26 cellular contexts compared by ENCODE assay signal in genomic region chr15:63292241-63292640, GRCh38. TPM values are rescaled to one million over a fixed set of nuclear protein-coding genes. Genes with fewer than 3 reads are reported as not detected.
A peak's percentile ranks its signal among the peaks of the same experiment; 100 is the strongest.
DNase-seq lines count a peak whose midpoint lies in the region; ATAC-seq, FAIRE-seq and TF ChIP-seq lines count a peak whose summit lies in the region.
"Had no signal": no experiment of that assay in that cellular context is flagged by ENCODE, and none has a peak within 500 bp of the region (broad histone marks: within the 10 kb centered on the region; RNA-seq: fewer than 3 reads in every experiment).

No MANE protein-coding gene starts in this region.

- H3K9me3 Mint-ChIP-seq in astrocyte (ENCODE audit: unreplicated experiment) (no peaks in the 10 kb centered on the region), memory B cell (no peaks in the 10 kb centered on the region), endothelial cell (ENCODE audit: unreplicated experiment) (no peaks in the 10 kb centered on the region)
- H3K9me3 Mint-ChIP-seq in stimulated activated effector memory CD8-positive, alpha-beta T cell treated with anti-CD3 and anti-CD28 coated beads, Interleukin-12 subunit alpha, Interleukin-12 subunit beta, amount 100 ng/mL, for 72 hours: no peaks in the 10 kb centered on the region
- H3K9me3 Mint-ChIP-seq: activated naive CD8-positive, alpha-beta T cell treated with anti-CD3 and anti-CD28 coated beads, Interleukin-2, amount 50 U/mL, for 24 hours; brain; neural progenitor cell; T-cell had no signal

- H4K5ac ChIP-seq in IMR-90 (ENCODE audit: low read depth, low read length): peak overlapping the region; percentile 39; the same call in 1 of the 2 replicates

- peak overlapping the region; percentile 95 for H2BK5ac ChIP-seq in IMR-90 (ENCODE audit: low read depth, low read length, poor library complexity, severe bottlenecking)

- no peak overlapping the region for H2AFZ ChIP-seq in IMR-90 (replicated peaks; ENCODE audit: low read length, poor library complexity)
- no peak overlapping the region for H2AFZ ChIP-seq in astrocyte (ENCODE audit: low read depth, low read length)
- H2AFZ ChIP-seq: neural progenitor cell had no signal

- H4K8ac ChIP-seq in IMR-90 (ENCODE audit: low read depth in 2 of 2, low read length in 2 of 2): peak overlapping the region in 1 of 2 experiments; percentile 51; a peak in 1 of 4 replicates

- H3K36me3 ChIP-seq in IMR-90 (ENCODE audit: control insufficient read depth, insufficient read depth, low read length): peaks cover 11% of the 10 kb centered on the region
- no peaks in the 10 kb centered on the region for H3K36me3 ChIP-seq in astrocyte (ENCODE audit: insufficient read depth, low read length)
- H3K36me3 ChIP-seq in thoracic aorta: no peaks in the 10 kb centered on the region
- H3K36me3 ChIP-seq: neural progenitor cell, SJCRH30 had no signal

- no peak overlapping the region for H3K4me3 Mint-ChIP-seq in astrocyte (ENCODE audit: unreplicated experiment)
- H3K4me3 Mint-ChIP-seq in memory B cell: no peak overlapping the region
- H3K4me3 Mint-ChIP-seq in stimulated activated effector memory CD8-positive, alpha-beta T cell treated with anti-CD3 and anti-CD28 coated beads, Interleukin-12 subunit alpha, Interleukin-12 subunit beta, amount 100 ng/mL, for 72 hours: no peak overlapping the region
- H3K4me3 Mint-ChIP-seq in endothelial cell (ENCODE audit: unreplicated experiment): no peak overlapping the region
- H3K4me3 Mint-ChIP-seq: activated naive CD8-positive, alpha-beta T cell treated with anti-CD3 and anti-CD28 coated beads, Interleukin-2, amount 50 U/mL, for 24 hours; brain; neural progenitor cell; T-cell had no signal

- H2BK15ac ChIP-seq in IMR-90 (ENCODE audit: low read depth, low read length): no peak overlapping the region

- no peak overlapping the region for H2BK20ac ChIP-seq in IMR-90 (ENCODE audit: low read depth, low read length)

- H3K36me3 Mint-ChIP-seq in astrocyte (ENCODE audit: low read depth, unreplicated experiment) (peaks cover 14% of the 10 kb centered on the region), memory B cell (peaks cover 13% of the 10 kb centered on the region), endothelial cell (ENCODE audit: low read depth, unreplicated experiment) (peaks cover 4% of the 10 kb centered on the region)
- no peaks in the 10 kb centered on the region for H3K36me3 Mint-ChIP-seq in stimulated activated effector memory CD8-positive, alpha-beta T cell treated with anti-CD3 and anti-CD28 coated beads, Interleukin-12 subunit alpha, Interleukin-12 subunit beta, amount 100 ng/mL, for 72 hours

- H3K4me3 ChIP-seq in IMR-90 (ENCODE audit: insufficient read depth, low read depth, low read length): no peak overlapping the region
- no peak overlapping the region for H3K4me3 ChIP-seq in astrocyte (ENCODE audit: insufficient read depth, low read depth, low read length)
- H3K4me3 ChIP-seq in thoracic aorta: no peak overlapping the region
- H3K4me3 ChIP-seq: neural progenitor cell, SJCRH30, tibial nerve had no signal

- TF ChIP-seq POLR2A in IMR-90 (IDR thresholded peaks at IDR 0.05; ENCODE audit: low read depth, low read length): no peak

- H3K14ac ChIP-seq in IMR-90 (replicated peaks; ENCODE audit: low read depth, low read length): no peak overlapping the region

- H3K27ac Mint-ChIP-seq in astrocyte (ENCODE audit: unreplicated experiment) (no peak overlapping the region), memory B cell (peak overlapping the region; percentile 5), endothelial cell (ENCODE audit: unreplicated experiment) (no peak overlapping the region)
- no peak overlapping the region for H3K27ac Mint-ChIP-seq in stimulated activated effector memory CD8-positive, alpha-beta T cell treated with anti-CD3 and anti-CD28 coated beads, Interleukin-12 subunit alpha, Interleukin-12 subunit beta, amount 100 ng/mL, for 72 hours
- H3K27ac Mint-ChIP-seq: activated naive CD8-positive, alpha-beta T cell treated with anti-CD3 and anti-CD28 coated beads, Interleukin-2, amount 50 U/mL, for 24 hours; neural progenitor cell; T-cell had no signal

- H3K4ac ChIP-seq in IMR-90 (ENCODE audit: low read depth, low read length): peak overlapping the region; percentile 3

- no peaks in the 10 kb centered on the region for H3K9me3 ChIP-seq in IMR-90 (ENCODE audit: control insufficient read depth, insufficient read depth, low read length)
- H3K9me3 ChIP-seq in astrocyte (ENCODE audit: insufficient read depth, low read depth, low read length): no peaks in the 10 kb centered on the region
- H3K9me3 ChIP-seq in thoracic aorta: no peaks in the 10 kb centered on the region
- H3K9me3 ChIP-seq: SJCRH30, tibial nerve had no signal

- H3K23ac ChIP-seq in IMR-90 (ENCODE audit: low read depth, low read length): no peak overlapping the region

- no peak for TF ChIP-seq RAD21 in IMR-90 (IDR thresholded peaks at IDR 0.05; ENCODE audit: low read length)

- H3K56ac ChIP-seq in IMR-90 (ENCODE audit: extremely low read depth, insufficient read depth, low read length): no peak overlapping the region

- in situ Hi-C loops in IMR-90 (cut with MboI; ENCODE audit: low sequenced_read_pairs): loop anchor here (25.0 kb wide), 1 partner anchor 770 kb away; no protein-coding TSS in a partner anchor

- H3K79me1 ChIP-seq in IMR-90 (ENCODE audit: low read depth in 1 of 2, low read length in 2 of 2): peaks cover 5 to 28% of the 10 kb centered on the region in 2 experiments; a peak in 2 of 4 replicates

- no peaks in the 10 kb centered on the region for H3K27me3 ChIP-seq in IMR-90 (ENCODE audit: control insufficient read depth, insufficient read depth, low read length)
- H3K27me3 ChIP-seq in astrocyte (ENCODE audit: insufficient read depth, low read length): no peaks in the 10 kb centered on the region
- H3K27me3 ChIP-seq in thoracic aorta (replicated peaks; ENCODE audit: insufficient read depth): no peaks in the 10 kb centered on the region
- H3K27me3 ChIP-seq: neural progenitor cell, SJCRH30, tibial nerve had no signal

- no peak overlapping the region; the same call in 1 of the 2 replicates for H2AK5ac ChIP-seq in IMR-90 (ENCODE audit: low read depth, low read length)

- intact Hi-C loops in IMR-90 (cut with micrococcal nuclease): loop anchor here (10.0 kb wide), 1 partner anchor 783 kb away; no protein-coding TSS in a partner anchor

- no peak for DNase-seq in IMR-90
- DNase-seq in astrocyte (ENCODE audit: low read depth): no peak
- no peak for DNase-seq in memory B cell (ENCODE audit: low spot score in 2 of 2)
- no peak for DNase-seq in thoracic aorta (ENCODE audit: low spot score)
- DNase-seq in stimulated activated effector memory CD8-positive, alpha-beta T cell treated with anti-CD3 and anti-CD28 coated beads, Interleukin-12 subunit alpha, Interleukin-12 subunit beta, amount 100 ng/mL, for 72 hours (ENCODE audit: low spot score in 2 of 2): no peak
- no peak for DNase-seq in endothelial cell (ENCODE audit: low spot score)
- DNase-seq: activated CD4-positive, alpha-beta T cell treated with anti-CD3 and anti-CD28 coated beads, Interleukin-2, amount 50 U/mL, for 48 hours; activated naive CD4-positive, alpha-beta T cell; activated naive CD8-positive, alpha-beta T cell treated with anti-CD3 and anti-CD28 coated beads, Interleukin-2, amount 50 U/mL, for 24 hours; activated T-cell treated with anti-CD3 and anti-CD28 coated beads, Interleukin-2, amount 50 U/mL, for 48 hours; C1 segment of cervical spinal cord; DMS53; hypothalamus; NCI-H1694 treated with DMSO at 0.1 percent for 48 hours; NCI-H446 treated with DMSO at 0.1 percent for 48 hours; SJCRH30; stimulated activated CD4-positive, alpha-beta T cell treated with anti-CD3 and anti-CD28 coated beads, Interleukin-12 subunit alpha, Interleukin-12 subunit beta, amount 100 ng/mL, for 4 hours; stimulated activated CD4-positive, alpha-beta T cell treated with anti-CD3 and anti-CD28 coated beads, Interleukin-2, amount 100 ng/mL, for 48 hours; T-cell had no signal

- no peak overlapping the region; the same call in 1 of the 2 replicates for H2BK120ac ChIP-seq in IMR-90 (ENCODE audit: low read depth, low read length)

- H3K79me2 ChIP-seq in astrocyte (ENCODE audit: insufficient read depth, low read length): no peaks in the 10 kb centered on the region

- no CpG with 5 or more reads among the region's 3 CpGs for WGBS in IMR-90 (ENCODE audit: extremely low coverage in 2 of 2, insufficient read length in 1 of 2), 2 experiments

- CTCF ChIA-PET in IMR-90 (lab: Yijun Ruan, JAX): no interaction called here

- H3K9ac ChIP-seq in IMR-90 (ENCODE audit: low read depth, low read length): no peak overlapping the region
- H3K9ac ChIP-seq in astrocyte (ENCODE audit: low read length): peak overlapping the region; percentile 42
- H3K9ac ChIP-seq: neural progenitor cell had no signal

- H4K91ac ChIP-seq in IMR-90 (ENCODE audit: insufficient read depth, low read depth, low read length): no peak overlapping the region

- ATAC-seq in IMR-90 (ENCODE audit: low read depth): no peak
- no peak for ATAC-seq in memory B cell (ENCODE audit: low read depth)
- no peak for ATAC-seq in thoracic aorta (ENCODE audit: insufficient number of reproducible peaks, low FRiP score, low read depth)
- no peak for ATAC-seq in stimulated activated effector memory CD8-positive, alpha-beta T cell treated with anti-CD3 and anti-CD28 coated beads, Interleukin-12 subunit alpha, Interleukin-12 subunit beta, amount 100 ng/mL, for 72 hours
- ATAC-seq in HG02981 (IDR thresholded peaks at IDR 0.05; ENCODE audit: unreplicated experiment): no peak
- ATAC-seq: activated CD4-positive, CD25-positive, alpha-beta regulatory T cell treated with anti-CD3 and anti-CD28 coated beads, Interleukin-2, amount 50 U/mL, for 24 hours; activated naive CD8-positive, alpha-beta T cell treated with anti-CD3 and anti-CD28 coated beads, Interleukin-2, amount 50 U/mL, for 24 hours; left lobe of liver; T-cell had no signal

- H3K4me1 ChIP-seq in IMR-90 (ENCODE audit: control insufficient read depth, insufficient read depth, low read length) (peaks cover 2% of the 10 kb centered on the region; the same call in 1 of the 2 replicates), astrocyte (ENCODE audit: insufficient read depth, low read length) (peaks cover 20% of the 10 kb centered on the region), thoracic aorta (ENCODE audit: control insufficient read depth in 1 of 2, low read depth in 2 of 2) (peaks cover 20 to 25% of the 10 kb centered on the region in 2 donors)

- no peak overlapping the region for H3K4me2 ChIP-seq in IMR-90 (ENCODE audit: low read depth, low read length)
- H3K4me2 ChIP-seq in astrocyte (ENCODE audit: low read length): peak overlapping the region; percentile 47
- H3K4me2 ChIP-seq: neural progenitor cell had no signal

- no peak overlapping the region for H3K18ac ChIP-seq in IMR-90 (ENCODE audit: low read depth, low read length)

- H3K4me1 Mint-ChIP-seq in astrocyte (ENCODE audit: low read depth, unreplicated experiment) (peaks cover 19% of the 10 kb centered on the region), memory B cell (peaks cover 11% of the 10 kb centered on the region), endothelial cell (ENCODE audit: unreplicated experiment) (peaks cover 34% of the 10 kb centered on the region)
- H3K4me1 Mint-ChIP-seq in stimulated activated effector memory CD8-positive, alpha-beta T cell treated with anti-CD3 and anti-CD28 coated beads, Interleukin-12 subunit alpha, Interleukin-12 subunit beta, amount 100 ng/mL, for 72 hours: peaks cover 7% of the 10 kb centered on the region

- H3K9me1 ChIP-seq in IMR-90 (ENCODE audit: insufficient read depth, low read length): peaks cover 13% of the 10 kb centered on the region

- TF ChIP-seq CTCF in IMR-90 (conservative IDR thresholded peaks at IDR 0.05; ENCODE audit: low read depth, low read length): no peak
- no peak for TF ChIP-seq CTCF in astrocyte (IDR thresholded peaks at IDR 0.05; ENCODE audit: insufficient read depth, low read depth, low read length)
- no peak for TF ChIP-seq CTCF in thoracic aorta (IDR thresholded peaks at IDR 0.05)
- no peak for TF ChIP-seq CTCF in endothelial cell (IDR thresholded peaks at IDR 0.05; ENCODE audit: unreplicated experiment)

- H3K27ac ChIP-seq in IMR-90 (ENCODE audit: insufficient read depth, low read length) (no peak overlapping the region), astrocyte (ENCODE audit: low read depth, low read length) (peak overlapping the region; percentile 95), thoracic aorta (peak overlapping the region; percentile 83)
- H3K27ac ChIP-seq: neural progenitor cell, SJCRH30 had no signal

- H4K20me1 ChIP-seq in IMR-90 (ENCODE audit: insufficient read depth, low read length) (no peaks in the 10 kb centered on the region), astrocyte (ENCODE audit: insufficient read depth, low read length) (no peaks in the 10 kb centered on the region)

- FAIRE-seq in astrocyte (lab: Jason Lieb, UNC): peak; percentile 17
- FAIRE-seq: G401.6 had no signal

- POLR2A ChIA-PET in IMR-90 (lab: Charles Lee; ENCODE audit: unreplicated experiment): no interaction called here

- dilution Hi-C loops in IMR-90 (cut with HindIII; ENCODE audit: low sequenced_read_pairs, unreplicated experiment): no loop called here

- no peak overlapping the region for H2AK9ac ChIP-seq in IMR-90 (replicated peaks; ENCODE audit: low read depth, low read length, poor library complexity)

- no peaks in the 10 kb centered on the region for H3K27me3 Mint-ChIP-seq in astrocyte (ENCODE audit: low read depth, unreplicated experiment)
- H3K27me3 Mint-ChIP-seq in memory B cell: no peaks in the 10 kb centered on the region
- H3K27me3 Mint-ChIP-seq in endothelial cell (ENCODE audit: unreplicated experiment): no peaks in the 10 kb centered on the region
- H3K27me3 Mint-ChIP-seq: activated naive CD8-positive, alpha-beta T cell treated with anti-CD3 and anti-CD28 coated beads, Interleukin-2, amount 50 U/mL, for 24 hours; brain; T-cell had no signal

- no TSS peak for BruUV-seq in IMR-90 (replicated peaks; lab: Mats Ljungman, UMichigan)

RNA-seq across cellular contexts. Expression of gene APH1B, which starts 14.8 kb away (rescaled TPM):
- total RNA-seq in IMR-90 (2012; rRNA removed): 7.7 and 10.6 TPM in 2 replicates
- polyA plus RNA-seq in IMR-90 (2012; rRNA removed): 5.1 and 7.0 TPM in 2 replicates
- polyA plus RNA-seq in IMR-90 (2012; cell fraction: cytosol; rRNA removed): 2.7 and 3.8 TPM in 2 replicates
- polyA plus RNA-seq in IMR-90 (2012; cell fraction: nucleus; rRNA removed; ENCODE audit: low replicate concordance): 2.8 and 16.0 TPM in 2 replicates
- 14.7 and 18.2 TPM in 2 replicates for total RNA-seq in astrocyte
- 10 to 100 TPM; 16.2 to 22.2 TPM for total RNA-seq in thoracic aorta
- 26.3 TPM for total RNA-seq in endothelial cell (ENCODE audit: unreplicated experiment)
